16 cellular contexts compared by ENCODE assay signal in genomic region chr1:55184859-55185258, GRCh38. TPM values are rescaled to one million over a fixed set of nuclear protein-coding genes. Genes with fewer than 3 reads are reported as not detected.
DNase-seq lines count a peak whose midpoint lies in the region; ATAC-seq, FAIRE-seq and TF ChIP-seq lines count a peak whose summit lies in the region.
"Had no signal": no experiment of that assay in that cellular context is flagged by ENCODE, and none has a peak within 500 bp of the region (broad histone marks: within the 10 kb centered on the region; RNA-seq: fewer than 3 reads in every experiment).

No MANE protein-coding gene starts in this region.

- no peak overlapping the region for H3K4me2 ChIP-seq in K562 (ENCODE audit: insufficient read depth, low read length)
- H3K4me2 ChIP-seq: BLaER1 had no signal

- no peak for TF ChIP-seq EP300 in K562 (IDR thresholded peaks at IDR 0.05; ENCODE audit: low read length)
- TF ChIP-seq EP300 in stomach (IDR thresholded peaks at IDR 0.05), result no peak

- H3K27me3 Mint-ChIP-seq in activated T-cell treated with anti-CD3 and anti-CD28 coated beads, Interleukin-2, amount 50 U/mL, for 24 hours, result no peaks in the 10 kb centered on the region
- no peaks in the 10 kb centered on the region for H3K27me3 Mint-ChIP-seq in natural killer cell (ENCODE audit: low read depth in 2 of 2)
- no peaks in the 10 kb centered on the region for H3K27me3 Mint-ChIP-seq in natural killer cell treated with Interleukin-12 subunit alpha and Interleukin-12 subunit beta and Interleukin-15 and Interleukin-18, amount 100 ng/mL, for 72 hours
- H3K27me3 Mint-ChIP-seq in naive B cell, result no peaks in the 10 kb centered on the region
- H3K27me3 Mint-ChIP-seq: CD4-positive, alpha-beta memory T cell had no signal

- H3K36me3 ChIP-seq in K562 (ENCODE audit: control insufficient read depth, insufficient read depth, low read length) (peaks cover 6% of the 10 kb centered on the region; the same call in 2 of the 3 replicates), stomach (no peaks in the 10 kb centered on the region), thyroid gland (no peaks in the 10 kb centered on the region)
- H3K36me3 ChIP-seq: HAP-1 had no signal

- no peak for DNase-seq in activated T-cell treated with anti-CD3 and anti-CD28 coated beads, Interleukin-2, amount 50 U/mL, for 24 hours
- DNase-seq in activated T-cell treated with anti-CD3 and anti-CD28 coated beads for 4 hours, result no peak
- DNase-seq in natural killer cell, result no peak
- DNase-seq in natural killer cell treated with Interleukin-12 subunit alpha and Interleukin-12 subunit beta and Interleukin-15 and Interleukin-18, amount 100 ng/mL, for 72 hours (ENCODE audit: low spot score), result no peak
- DNase-seq in K562 (ENCODE audit: extremely low read depth in 1 of 4, low spot score in 3 of 4), result no peak
- DNase-seq in naive B cell, result no peak
- DNase-seq in stomach, result no peak
- DNase-seq in thyroid gland, result no peak
- DNase-seq: 8988T; CD4-positive, alpha-beta memory T cell; DMS153; DMS79; GDM1 had no signal

- no peak overlapping the region for H3K27ac ChIP-seq in K562 (ENCODE audit: extremely low read depth, low read depth, low read length)
- no peak overlapping the region for H3K27ac ChIP-seq in stomach
- H3K27ac ChIP-seq in thyroid gland, result no peak overlapping the region
- H3K27ac ChIP-seq: BLaER1 had no signal

- H3K27me3 ChIP-seq in K562 (ENCODE audit: control insufficient read depth in 2 of 2, insufficient read depth in 2 of 2, low read length in 2 of 2) (no peaks in the 10 kb centered on the region), stomach (no peaks in the 10 kb centered on the region), thyroid gland (no peaks in the 10 kb centered on the region)
- H3K27me3 ChIP-seq: BLaER1 had no signal

- H3K36me3 Mint-ChIP-seq in activated T-cell treated with anti-CD3 and anti-CD28 coated beads, Interleukin-2, amount 50 U/mL, for 24 hours (ENCODE audit: low read depth), result peaks cover 53% of the 10 kb centered on the region
- H3K36me3 Mint-ChIP-seq in natural killer cell, result peaks cover 6% of the 10 kb centered on the region
- H3K36me3 Mint-ChIP-seq in natural killer cell treated with Interleukin-12 subunit alpha and Interleukin-12 subunit beta and Interleukin-15 and Interleukin-18, amount 100 ng/mL, for 72 hours, result peaks cover 26% of the 10 kb centered on the region
- peaks cover 16 to 42% of the 10 kb centered on the region in 2 donors for H3K36me3 Mint-ChIP-seq in naive B cell

- H3K9ac ChIP-seq in K562 (ENCODE audit: insufficient read depth in 1 of 2, low read depth in 2 of 2, low read length in 2 of 2), result no peak overlapping the region
- H3K9ac ChIP-seq: BLaER1 had no signal

- CTCF ChIA-PET in K562 (lab: Yijun Ruan, JAX; ENCODE audit: low intra/inter-chr PET ratio), result no interaction called here

- peaks cover 6% of the 10 kb centered on the region; the same call in 1 of the 2 replicates for H4K20me1 ChIP-seq in K562 (replicated peaks; ENCODE audit: control insufficient read depth, insufficient read depth, low read length)

- peaks cover 17% of the 10 kb centered on the region for H3K9me3 Mint-ChIP-seq in activated T-cell treated with anti-CD3 and anti-CD28 coated beads, Interleukin-2, amount 50 U/mL, for 24 hours
- H3K9me3 Mint-ChIP-seq in natural killer cell (peaks cover 0 to 10% of the 10 kb centered on the region in 2 donors), naive B cell (peaks cover 6 to 18% (median 15%) of the 10 kb centered on the region in 7 donors)
- peaks cover 9% of the 10 kb centered on the region for H3K9me3 Mint-ChIP-seq in natural killer cell treated with Interleukin-12 subunit alpha and Interleukin-12 subunit beta and Interleukin-15 and Interleukin-18, amount 100 ng/mL, for 72 hours

- FAIRE-seq in K562 (lab: Jason Lieb, UNC), result peak; percentile 40

- POLR2A ChIA-PET in K562 (lab: Yijun Ruan, JAX), result no interaction called here

- H3K4me3 ChIP-seq in K562, result no peak overlapping the region
- no peak overlapping the region for H3K4me3 ChIP-seq in stomach
- H3K4me3 ChIP-seq in thyroid gland (replicated peaks in 1 of 3), result no peak overlapping the region
- H3K4me3 ChIP-seq: BLaER1, HAP-1 had no signal

- TF ChIP-seq CTCF in natural killer cell (IDR thresholded peaks at IDR 0.05) (no peak), K562 (IDR thresholded peaks at IDR 0.05 in 2 of 3, conservative IDR thresholded peaks at IDR 0.05 in 1 of 3; ENCODE audit: insufficient read depth in 2 of 3, low read depth in 1 of 3, low read length in 3 of 3) (no peak), stomach (IDR thresholded peaks at IDR 0.05) (no peak), thyroid gland (IDR thresholded peaks at IDR 0.05) (no peak)

- intact Hi-C loops in natural killer cell (cut with micrococcal nuclease), result loop anchor here (5.0 kb wide), 1 partner anchor 58 kb away; no protein-coding TSS in a partner anchor
- intact Hi-C loops in K562 (cut with micrococcal nuclease), result no loop called here
- intact Hi-C loops in stomach (cut with DNase I; ENCODE audit: low total_unique reads), result no loop called here
- intact Hi-C loops in thyroid gland (cut with DNase I), result no loop called here

- peaks cover 5 to 14% of the 10 kb centered on the region in 2 experiments; a peak in 3 of 5 replicates for H3K4me1 ChIP-seq in K562 (replicated peaks in 1 of 2; ENCODE audit: control insufficient read depth in 2 of 2, insufficient read depth in 2 of 2, low read length in 2 of 2)
- peaks cover 0 to 27% (median 9%) of the 10 kb centered on the region in 4 donors for H3K4me1 ChIP-seq in stomach
- H3K4me1 ChIP-seq in thyroid gland, result no peaks in the 10 kb centered on the region
- H3K4me1 ChIP-seq: HAP-1 had no signal

- peaks cover 65% of the 10 kb centered on the region for H3K4me1 Mint-ChIP-seq in activated T-cell treated with anti-CD3 and anti-CD28 coated beads, Interleukin-2, amount 50 U/mL, for 24 hours (ENCODE audit: low read depth)
- H3K4me1 Mint-ChIP-seq in natural killer cell (peaks cover 62 to 80% of the 10 kb centered on the region in 2 donors), naive B cell (peaks cover 61 to 82% (median 72%) of the 10 kb centered on the region in 3 donors)
- H3K4me1 Mint-ChIP-seq in natural killer cell treated with Interleukin-12 subunit alpha and Interleukin-12 subunit beta and Interleukin-15 and Interleukin-18, amount 100 ng/mL, for 72 hours (ENCODE audit: low read depth in 2 of 2), result peaks cover 58 to 69% of the 10 kb centered on the region in 2 donors

- WGBS in K562 (ENCODE audit: insufficient coverage, low coverage, missing lambda C conversion rate), result 96% methylated on average over 5 of the region's 5 CpGs
- 96 to 98% (median 98%) methylated on average over 5 of the region's 5 CpGs for WGBS in stomach, 5 donors
- 97% methylated on average over 5 of the region's 5 CpGs for WGBS in thyroid gland, 2 donors

- peaks cover 97% of the 10 kb centered on the region for H3K79me2 ChIP-seq in K562 (ENCODE audit: control insufficient read depth, insufficient read depth, low read length)

- peak overlapping the region; percentile 16 for H3K27ac Mint-ChIP-seq in activated T-cell treated with anti-CD3 and anti-CD28 coated beads, Interleukin-2, amount 50 U/mL, for 24 hours
- H3K27ac Mint-ChIP-seq in natural killer cell, result peak overlapping the region; percentile 9 to 37
- H3K27ac Mint-ChIP-seq in natural killer cell treated with Interleukin-12 subunit alpha and Interleukin-12 subunit beta and Interleukin-15 and Interleukin-18, amount 100 ng/mL, for 72 hours, result peak overlapping the region in 1 of 2 donors; percentile 48
- peak overlapping the region in 4 of 6 donors; percentile 38 to 78 (median 50) for H3K27ac Mint-ChIP-seq in naive B cell
- H3K27ac Mint-ChIP-seq: CD14-positive monocyte had no signal

- H3K9me3 ChIP-seq in K562 (replicated peaks; ENCODE audit: control insufficient read depth, insufficient read depth, low read depth, low read length) (peaks cover 8% of the 10 kb centered on the region), stomach (peaks cover 0 to 12% (median 2%) of the 10 kb centered on the region in 4 donors), thyroid gland (no peaks in the 10 kb centered on the region)

- H3K9me1 ChIP-seq in K562 (ENCODE audit: control insufficient read depth, insufficient read depth, low read length), result no peaks in the 10 kb centered on the region

- BruUV-seq in K562 (replicated peaks; lab: Mats Ljungman, UMichigan), result no TSS peak

- TF ChIP-seq POLR2A in K562 (conservative IDR thresholded peaks at IDR 0.05) (no peak), stomach (IDR thresholded peaks at IDR 0.05) (no peak), thyroid gland (IDR thresholded peaks at IDR 0.05) (no peak)

- TF ChIP-seq RAD21 in K562 (CRISPR knock-in tag; conservative IDR thresholded peaks at IDR 0.05 in 1 of 2, IDR thresholded peaks at IDR 0.05 in 1 of 2), result no peak

- ATAC-seq in natural killer cell (no peak), K562 (no peak), naive B cell (ENCODE audit: low read depth in 2 of 2) (no peak)
- ATAC-seq in natural killer cell treated with Interleukin-12 subunit alpha and Interleukin-12 subunit beta and Interleukin-15 and Interleukin-18, amount 100 ng/mL, for 72 hours, result no peak

- in situ Hi-C loops in K562 (cut with MboI), result no loop called here

- no peak overlapping the region for H2AFZ ChIP-seq in K562 (ENCODE audit: low read depth, low read length)

- H3K4me3 Mint-ChIP-seq in activated T-cell treated with anti-CD3 and anti-CD28 coated beads, Interleukin-2, amount 50 U/mL, for 24 hours, result no peak overlapping the region
- H3K4me3 Mint-ChIP-seq in natural killer cell (no peak overlapping the region), naive B cell (no peak overlapping the region)
- no peak overlapping the region for H3K4me3 Mint-ChIP-seq in natural killer cell treated with Interleukin-12 subunit alpha and Interleukin-12 subunit beta and Interleukin-15 and Interleukin-18, amount 100 ng/mL, for 72 hours
- H3K4me3 Mint-ChIP-seq: CD14-positive monocyte had no signal

RNA-seq across cellular contexts. Expression of gene USP24, which starts 30.3 kb away (rescaled TPM):
- total RNA-seq in natural killer cell (100 to 1,000 TPM; 155 TPM), K562 (2014; rRNA removed) (33.9 and 36.8 TPM in 2 replicates), K562 (2014; rRNA removed; fragmentation: Illumina TruSeq; extraction: Trizol) (54.5 and 56.4 TPM in 2 replicates), K562 (2015; rRNA removed; fragmentation: Illumina TruSeq; extraction: Trizol) (57.6 and 62.6 TPM in 2 replicates), K562 (2021) (40.5 and 43.4 TPM in 2 replicates), stomach (100 to 1,000 TPM in 1 of 5 donors, 10 to 100 TPM in 4; 15.9 to 114 (median 40.6) TPM), thyroid gland (10 to 100 TPM; 38.5 to 74.6 (median 43.4) TPM)
- 10 to 100 TPM; 66.8 to 83.1 TPM for total RNA-seq in natural killer cell treated with Interleukin-12 subunit alpha and Interleukin-12 subunit beta and Interleukin-15 and Interleukin-18, amount 100 ng/mL, for 72 hours
- 62.0 and 200 TPM in 2 replicates for total RNA-seq in K562 (2011; cell fraction: chromatin; rRNA removed; ENCODE audit: low replicate concordance)
- total RNA-seq in K562 (2011; cell fraction: nucleolus; rRNA removed), result 24.7 and 42.9 TPM in 2 replicates
- 66.4 and 102 TPM in 2 replicates for total RNA-seq in K562 (2011; cell fraction: nucleoplasm; rRNA removed)
- polyA plus RNA-seq in K562 (2011; rRNA removed) (22.0 and 31.3 TPM in 2 replicates), K562 (2014; fragmentation: Illumina TruSeq; extraction: Trizol) (38.2 and 43.5 TPM in 2 replicates), K562 (2014; fragmentation: Nextera tagmentation; extraction: Ambion mirVana) (10 to 100 TPM in 1 of 2 experiments, 1 to 10 TPM in 1; 7.7 to 14.1 TPM), K562 (2014; rRNA removed) (25.7 and 32.9 TPM in 2 replicates), naive B cell (ENCODE audit: low read depth in 6 of 6) (10 to 100 TPM in 1 of 6 donors, 1 to 10 TPM in 5; 4.6 to 15.2 (median 8.5) TPM), stomach (1 to 10 TPM; 5.5 to 7.1 (median 6.0) TPM)
- 14.2 and 17.7 TPM in 2 replicates for polyA plus RNA-seq in K562 (2011; cell fraction: cytosol; rRNA removed)
- polyA plus RNA-seq in K562 (2011; cell fraction: nucleus; rRNA removed), result 47.1 and 49.3 TPM in 2 replicates
- 23.4 and 27.9 TPM in 2 replicates for polyA plus RNA-seq in K562 (2012)
- polyA minus RNA-seq in K562 (2011; rRNA and poly(A)+ RNA removed), result 109 and 122 TPM in 2 replicates
- 32.7 and 45.0 TPM in 2 replicates for polyA minus RNA-seq in K562 (2011; cell fraction: cytosol; rRNA and poly(A)+ RNA removed)
- polyA minus RNA-seq in K562 (2011; cell fraction: nucleus; rRNA and poly(A)+ RNA removed), result 65.6 and 111 TPM in 2 replicates
